Comparison of ENCODE assay signal across 1 cellular context in genomic region chr19:15418588-15419412, GRCh38.
TF ChIP-seq lines count a peak whose summit lies in the region.

Gene AKAP8L, minus strand, starts transcription at chr19:15418988. Its CDS starts 65 bp downstream, at chr19:15418923.

TF ChIP-seq in HepG2, 621 proteins besides CTCF, POLR2A, EP300 and RAD21 (continued from another document and continues in another):
- TF ChIP-seq MNT (IDR thresholded peaks at IDR 0.05) (no peak), SIN3A (IDR thresholded peaks at IDR 0.05; ENCODE audit: borderline replicate concordance, low read depth, low read length) (peak; percentile 65; the same call in 1 of the 2 replicates), KIAA2018 (CRISPR knock-in tag; IDR thresholded peaks at IDR 0.05; ENCODE audit: borderline replicate concordance) (no peak), FUBP1 (CRISPR knock-in tag; IDR thresholded peaks at IDR 0.05; ENCODE audit: borderline replicate concordance) (peak; percentile 25; the same call in 1 of the 2 replicates), ZNF891 (CRISPR knock-in tag; IDR thresholded peaks at IDR 0.05) (peak; percentile 71), TSC22D2 (CRISPR knock-in tag; IDR thresholded peaks at IDR 0.05; ENCODE audit: borderline replicate concordance) (no peak), AKNA (CRISPR knock-in tag; IDR thresholded peaks at IDR 0.05; ENCODE audit: borderline replicate concordance) (peak; percentile 68; the same call in 1 of the 2 replicates), JDP2 (CRISPR knock-in tag; IDR thresholded peaks at IDR 0.05; ENCODE audit: borderline replicate concordance) (no peak), MTERF4 (CRISPR knock-in tag; IDR thresholded peaks at IDR 0.05) (no peak), ZNF777 (CRISPR knock-in tag; IDR thresholded peaks at IDR 0.05) (peak; percentile 92), SNAPC5 (CRISPR knock-in tag; IDR thresholded peaks at IDR 0.05; ENCODE audit: borderline replicate concordance) (no peak), KLF12 (CRISPR knock-in tag; IDR thresholded peaks at IDR 0.05; ENCODE audit: borderline replicate concordance) (peak; percentile 58; the same call in 1 of the 2 replicates), HMG20B (CRISPR knock-in tag; conservative IDR thresholded peaks at IDR 0.05) (no peak), HNF4G (IDR thresholded peaks at IDR 0.05; ENCODE audit: borderline replicate concordance, low read depth, low read length) (no peak), HNF4G (CRISPR knock-in tag; IDR thresholded peaks at IDR 0.05; ENCODE audit: borderline replicate concordance, low read depth) (no peak), ZNF674 (CRISPR knock-in tag; IDR thresholded peaks at IDR 0.05; ENCODE audit: low read depth) (no peak), ARHGAP35 (CRISPR knock-in tag; IDR thresholded peaks at IDR 0.05; ENCODE audit: borderline replicate concordance) (no peak), TFE3 (CRISPR knock-in tag; IDR thresholded peaks at IDR 0.05) (no peak), RFXANK (CRISPR knock-in tag; IDR thresholded peaks at IDR 0.05) (no peak; the same call in 1 of the 2 replicates), RFX3 (CRISPR knock-in tag; IDR thresholded peaks at IDR 0.05) (no peak), BCL6 (CRISPR knock-in tag; IDR thresholded peaks at IDR 0.05) (no peak), SNAI1 (CRISPR knock-in tag; IDR thresholded peaks at IDR 0.05; ENCODE audit: borderline replicate concordance) (no peak), ZNF704 (CRISPR knock-in tag; IDR thresholded peaks at IDR 0.05; ENCODE audit: borderline replicate concordance) (peak; percentile 44; the same call in 1 of the 2 replicates), PRDM10 (CRISPR knock-in tag; IDR thresholded peaks at IDR 0.05; ENCODE audit: low read depth) (no peak)
